In the genomic region with DNA sequence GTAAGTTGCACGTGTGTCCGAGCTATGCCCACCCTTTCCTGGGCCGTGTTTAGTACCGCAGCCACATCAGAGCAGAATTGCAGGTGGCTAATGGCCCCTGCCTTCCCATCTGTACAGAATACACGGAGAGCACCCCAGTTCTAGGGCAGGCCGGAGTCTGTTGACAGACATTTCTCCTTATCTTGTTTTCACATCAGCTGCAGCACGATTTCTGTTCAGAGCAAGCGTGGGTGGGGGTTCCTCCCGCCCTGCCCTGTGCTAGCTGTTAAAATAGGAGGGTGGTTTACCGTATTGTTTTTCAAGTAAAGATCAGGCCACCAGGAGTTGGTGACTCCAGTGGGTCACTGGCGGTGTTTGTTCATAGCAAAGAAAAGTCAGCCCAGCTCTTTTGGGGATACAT, we compare ENCODE assay signal across 8 cellular contexts. TPM values are rescaled to one million over a fixed set of nuclear protein-coding genes. Genes with fewer than 3 reads are reported as not detected.
DNase-seq lines count a peak whose midpoint lies in the region; ATAC-seq and TF ChIP-seq lines count a peak whose summit lies in the region.

No MANE protein-coding gene starts in this region.

- H3K9ac ChIP-seq in SK-N-SH, result no peak overlapping the region

- no peak overlapping the region for H3K4me2 ChIP-seq in SK-N-SH

- H3K4me1 ChIP-seq in SK-N-SH (ENCODE audit: control insufficient read depth in 1 of 2, insufficient read depth in 2 of 2, low read depth in 1 of 2, low read length in 1 of 2) (peaks cover 2 to 8% of the 10 kb centered on the region in 2 experiments; a peak in 2 of 4 replicates), SJCRH30 (no peaks in the 10 kb centered on the region)

- no peak for ATAC-seq in SK-N-SH treated with all-trans-retinoic acid at 6 μM for 48 hours

- no peaks in the 10 kb centered on the region for H3K36me3 ChIP-seq in SK-N-SH (replicated peaks in 1 of 2; ENCODE audit: control insufficient read depth in 1 of 2, insufficient read depth in 2 of 2, low read length in 1 of 2)
- H3K36me3 ChIP-seq in SJCRH30, result no peaks in the 10 kb centered on the region

- DNase-seq in SK-N-SH (no peak), epithelial cell of prostate (ENCODE audit: low read depth, low spot score) (no peak), SKM-1 treated with dmso at 0.1 percent for 144 hours (lab: John Stamatoyannopoulos, UW; ENCODE audit: unreplicated experiment) (no peak), pons (ENCODE audit: low spot score) (no peak), amniotic stem cell (lab: John Stamatoyannopoulos, UW) (no peak), SJCRH30 (no peak)
- peak; percentile 64 for DNase-seq in activated CD4-positive, CD25-positive, alpha-beta regulatory T cell treated with anti-CD3 and anti-CD28 coated beads, Interleukin-2, amount 50 U/mL, for 72 hours

- no peaks in the 10 kb centered on the region for H3K9me2 ChIP-seq in SK-N-SH

- no peak for TF ChIP-seq RAD21 in SK-N-SH (IDR thresholded peaks at IDR 0.05; ENCODE audit: low read length)

- H3K27ac ChIP-seq in SK-N-SH (ENCODE audit: low read depth in 2 of 2, low read length in 1 of 2) (no peak overlapping the region), epithelial cell of prostate (peak overlapping the region; percentile 81), SJCRH30 (no peak overlapping the region)

- no peak for TF ChIP-seq EP300 in SK-N-SH (IDR thresholded peaks at IDR 0.05; ENCODE audit: borderline replicate concordance in 1 of 2, low read depth in 1 of 2, low read length in 1 of 2)

- no peak overlapping the region for H2AFZ ChIP-seq in SK-N-SH (ENCODE audit: low read depth)

- H3K4me3 ChIP-seq in SK-N-SH (ENCODE audit: low read depth in 2 of 2, low read length in 1 of 2) (no peak overlapping the region), SJCRH30 (no peak overlapping the region)

- H3K79me2 ChIP-seq in SK-N-SH (ENCODE audit: insufficient read depth), result peaks cover 69% of the 10 kb centered on the region; the same call in 1 of the 2 replicates

- H3K9me3 ChIP-seq in SK-N-SH (no peaks in the 10 kb centered on the region), SJCRH30 (replicated peaks) (no peaks in the 10 kb centered on the region)

- WGBS in SK-N-SH (ENCODE audit: low lambda C conversion rate), result 85% methylated on average over 9 of the region's 11 CpGs

- no peaks in the 10 kb centered on the region for H4K20me1 ChIP-seq in SK-N-SH (ENCODE audit: insufficient read depth)

- CTCF ChIA-PET in SK-N-SH (lab: Yijun Ruan, JAX), result interaction anchor here (1.2 to 1.3 kb wide), 2 partner anchors 14 to 40 kb away, joined by 3 to 5 read pairs; no protein-coding TSS in a partner anchor

- no peak for TF ChIP-seq CTCF in SK-N-SH (IDR thresholded peaks at IDR 0.05)

- POLR2A ChIA-PET in SK-N-SH (lab: Yijun Ruan, JAX), result no interaction called here

- H3F3A ChIP-seq in SK-N-SH (replicated peaks; ENCODE audit: insufficient read depth), result no peaks in the 10 kb centered on the region

- H3K27me3 ChIP-seq in SK-N-SH (ENCODE audit: insufficient read depth), result no peaks in the 10 kb centered on the region
- H3K27me3 ChIP-seq in SJCRH30, result no peaks in the 10 kb centered on the region

TF ChIP-seq in SK-N-SH, 30 proteins besides CTCF, POLR2A, EP300 and RAD21:
- TF ChIP-seq GATA2 (CRISPR knock-in tag; IDR thresholded peaks at IDR 0.05) (peak; percentile 14; the same call in 1 of the 2 replicates), MEF2A (IDR thresholded peaks at IDR 0.05; ENCODE audit: borderline replicate concordance, low read depth) (no peak)

TF ChIP-seq in SK-N-SH treated with all-trans-retinoic acid at 6 μM for 48 hours, 23 proteins besides CTCF, POLR2A, EP300 and RAD21:
- no peak for TF ChIP-seq ISL1 (CRISPR knock-in tag; IDR thresholded peaks at IDR 0.05)

RNA-seq across cellular contexts. Expression of gene UBASH3B, which starts 41.1 kb away (rescaled TPM):
- polyA plus RNA-seq in SK-N-SH (2012; rRNA removed), result 10.4 and 11.0 TPM in 2 replicates
- 6.7 and 6.9 TPM in 2 replicates for polyA plus RNA-seq in SK-N-SH (2012; cell fraction: cytosol; rRNA removed)
- 5.0 and 8.2 TPM in 2 replicates for polyA plus RNA-seq in SK-N-SH (2012; cell fraction: nucleus; rRNA removed)
- 0.38 TPM in 2 replicates for total RNA-seq in SJCRH30 (2014; rRNA removed; shearing (Covaris generic))
